9 cellular contexts compared by ENCODE assay signal in genomic region chr1:153608742-153609584, GRCh38. TPM values are rescaled to one million over a fixed set of nuclear protein-coding genes. Genes with fewer than 3 reads are reported as not detected.
DNase-seq lines count a peak whose midpoint lies in the region; ATAC-seq, FAIRE-seq and TF ChIP-seq lines count a peak whose summit lies in the region.
"Had no signal": no experiment of that assay in that cellular context is flagged by ENCODE, and none has a peak within 500 bp of the region (broad histone marks: within the 10 kb centered on the region; RNA-seq: fewer than 3 reads in every experiment).

No MANE protein-coding gene starts in this region.

- peaks cover 13% of the 10 kb centered on the region for H3K79me2 ChIP-seq in HepG2 (ENCODE audit: insufficient read depth, low read length)

- peak; percentile 98 for DNase-seq in A172 (ENCODE audit: low spot score)
- peak; percentile 97 for DNase-seq in NCI-H226
- peak; percentile 99 for DNase-seq in dermis blood vessel endothelial cell
- DNase-seq in HepG2 (ENCODE audit: low spot score) = peak; percentile 96
- DNase-seq in suprapubic skin (ENCODE audit: low spot score in 2 of 2) = peak in 1 of 2 donors; percentile 85
- DNase-seq in GF-D8 (lab: John Stamatoyannopoulos, UW) = no peak
- DNase-seq in stimulated activated CD4-positive, alpha-beta T cell treated with anti-CD3 and anti-CD28 coated beads, Interleukin-4, amount 100 ng/mL, for 4 hours = no peak

- peak; percentile 82 to 91 for TF ChIP-seq POLR2A in HepG2 (IDR thresholded peaks at IDR 0.05; ENCODE audit: insufficient read depth in 1 of 2, low read depth in 2 of 2, low read length in 2 of 2)
- no peak for TF ChIP-seq POLR2A in suprapubic skin (IDR thresholded peaks at IDR 0.05)

- ATAC-seq in HepG2 (peak; percentile 82), GM18519 (IDR thresholded peaks at IDR 0.05; ENCODE audit: low FRiP score, unreplicated experiment) (no peak)

- no peaks in the 10 kb centered on the region; a peak in 1 of 5 replicates for H3K36me3 ChIP-seq in HepG2 (replicated peaks in 1 of 2; ENCODE audit: control insufficient read depth in 1 of 2, insufficient read depth in 2 of 2, low read length in 2 of 2)
- H3K36me3 ChIP-seq in suprapubic skin = peaks cover 19% of the 10 kb centered on the region

- TF ChIP-seq RAD21 in HepG2 (CRISPR knock-in tag; IDR thresholded peaks at IDR 0.05) = 0 out of 2 replicates have a peak, but pooled peaks have one; percentile 11

- H3K4me1 ChIP-seq in HepG2 (ENCODE audit: insufficient read depth, low read length) (peaks cover 61% of the 10 kb centered on the region), suprapubic skin (peaks cover 63% of the 10 kb centered on the region)

- H4K20me1 ChIP-seq in HepG2 (ENCODE audit: insufficient read depth, low read length) = no peaks in the 10 kb centered on the region

- TF ChIP-seq EP300 in HepG2 (IDR thresholded peaks at IDR 0.05; ENCODE audit: low read depth in 2 of 2, low read length in 2 of 2) (peak; percentile 14 to 55; a peak in 3 of 4 replicates), HepG2 (CRISPR knock-in tag; IDR thresholded peaks at IDR 0.05; ENCODE audit: borderline replicate concordance) (peak; percentile 54; the same call in 1 of the 2 replicates), suprapubic skin (IDR thresholded peaks at IDR 0.05) (no peak)

- TF ChIP-seq CTCF in HepG2 (CRISPR knock-in tag; IDR thresholded peaks at IDR 0.05) = no peak
- TF ChIP-seq CTCF in suprapubic skin (IDR thresholded peaks at IDR 0.05) = no peak

- in situ Hi-C loops in HepG2 (cut with HindIII; ENCODE audit: extremely low pct_ligation_motif_present, low pct_unique_long_range_greater_than_20kb) = no loop called here

- FAIRE-seq in HepG2 (lab: Jason Lieb, UNC) = peak; percentile 80

- no peak overlapping the region for H2AFZ ChIP-seq in HepG2 (ENCODE audit: low read length)

- intact Hi-C loops in HepG2 (cut with micrococcal nuclease; ENCODE audit: unreplicated experiment) = loop anchor here (2.0 kb wide), 1 partner anchor 18 kb away; the partner anchor contains the start of gene S100A13

- H3K9ac ChIP-seq in HepG2 (ENCODE audit: insufficient read depth, low read depth, low read length) = peak overlapping the region; percentile 87

- H3K27ac ChIP-seq in HepG2 (ENCODE audit: extremely low read length, insufficient read depth, low read length) (peak overlapping the region; percentile 99), suprapubic skin (peak overlapping the region; percentile 94)

- peak overlapping the region; percentile 62 to 83 (median 64) for H3K4me3 ChIP-seq in HepG2 (replicated peaks in 1 of 3; ENCODE audit: insufficient read depth in 1 of 3, low read depth in 2 of 3, low read length in 3 of 3)
- H3K4me3 ChIP-seq in suprapubic skin = peak overlapping the region; percentile 70

- peak overlapping the region; percentile 98 for H3K4me2 ChIP-seq in HepG2 (ENCODE audit: low read depth, low read length)

- TSS peak; percentile 91 for BruUV-seq in HepG2 (replicated peaks; lab: Mats Ljungman, UMichigan)

- POLR2A ChIA-PET in HepG2 (lab: Yijun Ruan, JAX) = interaction anchor here (0.7 to 12.2 kb wide), 14 partner anchors 7 to 382 kb away, joined by 3 to 390 read pairs (median 6); partner anchors contain the start of genes CHTOP, RPS27, S100A1 and S100A13

- H3K9me3 ChIP-seq in HepG2 (ENCODE audit: low read length) = no peaks in the 10 kb centered on the region
- H3K9me3 ChIP-seq in suprapubic skin = no peaks in the 10 kb centered on the region

- WGBS in HepG2 (ENCODE audit: low lambda C conversion rate) = 0% methylated on average over 12 of the region's 19 CpGs
- 35% methylated on average over 11 of the region's 19 CpGs for WGBS in suprapubic skin

- CTCF ChIA-PET in HepG2 (lab: Yijun Ruan, JAX; ENCODE audit: low intra/inter-chr PET ratio, low total read pairs) = no interaction called here

- H3K27me3 ChIP-seq in HepG2 (ENCODE audit: control insufficient read depth in 1 of 2, insufficient read depth in 2 of 2, low read length in 2 of 2) (no peaks in the 10 kb centered on the region; a peak in 1 of 5 replicates), suprapubic skin (no peaks in the 10 kb centered on the region)

RNA-seq across cellular contexts. Expression of gene S100A16, which starts 4.0 kb away (rescaled TPM):
- 726 and 852 TPM in 2 replicates for total RNA-seq in A172 (2014; rRNA removed; shearing (Covaris generic))
- 581 and 601 TPM in 2 replicates for total RNA-seq in dermis blood vessel endothelial cell
- total RNA-seq in HepG2 (2016; rRNA removed; fragmentation: Illumina TruSeq; extraction: Trizol) = 46.0 and 51.2 TPM in 2 replicates
- total RNA-seq in HepG2 (2016; cell fraction: cytosol; rRNA removed; fragmentation: Illumina TruSeq; extraction: Trizol; ENCODE audit: low read depth) = 35.2 and 50.8 TPM in 2 replicates
- 46.0 and 49.1 TPM in 2 replicates for total RNA-seq in HepG2 (2016; cell fraction: insoluble cytoplasmic fraction; rRNA removed; fragmentation: Illumina TruSeq; extraction: Trizol)
- total RNA-seq in HepG2 (2016; cell fraction: membrane; rRNA removed; fragmentation: Illumina TruSeq; extraction: Trizol) = 64.5 and 88.0 TPM in 2 replicates
- 17.2 and 18.5 TPM in 2 replicates for total RNA-seq in HepG2 (2016; cell fraction: nucleus; rRNA removed; fragmentation: Illumina TruSeq; extraction: Trizol)
- polyA plus RNA-seq in HepG2 (2011; rRNA removed) = 195 and 203 TPM in 2 replicates
- polyA plus RNA-seq in HepG2 (2011; cell fraction: cytosol; rRNA removed) = 207 and 257 TPM in 2 replicates
- 63.0 and 64.5 TPM in 2 replicates for polyA plus RNA-seq in HepG2 (2011; cell fraction: nucleus; rRNA removed)
- 50.0 and 61.9 TPM in 2 replicates for polyA plus RNA-seq in HepG2 (2012)
- 56.0 and 73.0 TPM in 2 replicates for polyA plus RNA-seq in HepG2 (2016; cell fraction: cytosol; fragmentation: Illumina TruSeq; extraction: Trizol; ENCODE audit: low read depth)
- polyA plus RNA-seq in HepG2 (2016; cell fraction: insoluble cytoplasmic fraction; fragmentation: Illumina TruSeq; extraction: Trizol; ENCODE audit: low read depth) = 58.3 and 61.2 TPM in 2 replicates
- polyA plus RNA-seq in HepG2 (2016; cell fraction: membrane; fragmentation: Illumina TruSeq; extraction: Trizol; ENCODE audit: low read depth) = 82.4 and 91.4 TPM in 2 replicates
- 34.9 and 35.7 TPM in 2 replicates for polyA plus RNA-seq in HepG2 (2016; cell fraction: nucleus; fragmentation: Illumina TruSeq; extraction: Trizol; ENCODE audit: insufficient read depth, low read depth)
- polyA minus RNA-seq in HepG2 (2011; rRNA and poly(A)+ RNA removed; ENCODE audit: low replicate concordance) = 116 and 347 TPM in 2 replicates
- polyA minus RNA-seq in HepG2 (2011; cell fraction: cytosol; rRNA and poly(A)+ RNA removed) = 41.2 and 43.1 TPM in 2 replicates
- polyA minus RNA-seq in HepG2 (2011; cell fraction: nucleus; rRNA and poly(A)+ RNA removed) = 31.9 and 35.2 TPM in 2 replicates
- total RNA-seq in suprapubic skin = 100 to 1,000 TPM; 133 to 668 (median 414) TPM
- total RNA-seq: activated CD8-positive, alpha-beta memory T cell treated with anti-CD3 and anti-CD28 coated beads for 36 hours had no signal

RNA-seq across cellular contexts. Expression of gene S100A14, which starts 7.2 kb away (rescaled TPM):
- 0.17 TPM in 1 of 2 replicates, not detected in the other for total RNA-seq in A172 (2014; rRNA removed; shearing (Covaris generic))
- total RNA-seq in dermis blood vessel endothelial cell (0.42 and 0.68 TPM in 2 replicates), HepG2 (2016; rRNA removed; fragmentation: Illumina TruSeq; extraction: Trizol) (1.4 and 2.0 TPM in 2 replicates), suprapubic skin (100 to 1,000 TPM; 252 to 555 (median 445) TPM)
- total RNA-seq in HepG2 (2016; cell fraction: cytosol; rRNA removed; fragmentation: Illumina TruSeq; extraction: Trizol; ENCODE audit: low read depth) = 1.2 and 1.6 TPM in 2 replicates
- total RNA-seq in HepG2 (2016; cell fraction: insoluble cytoplasmic fraction; rRNA removed; fragmentation: Illumina TruSeq; extraction: Trizol) = 1.8 and 2.4 TPM in 2 replicates
- 2.2 and 2.4 TPM in 2 replicates for total RNA-seq in HepG2 (2016; cell fraction: membrane; rRNA removed; fragmentation: Illumina TruSeq; extraction: Trizol)
- 0.75 and 1.1 TPM in 2 replicates for total RNA-seq in HepG2 (2016; cell fraction: nucleus; rRNA removed; fragmentation: Illumina TruSeq; extraction: Trizol)
- polyA plus RNA-seq in HepG2 (2011; rRNA removed) = 7.7 and 10.8 TPM in 2 replicates
- 11.2 and 16.8 TPM in 2 replicates for polyA plus RNA-seq in HepG2 (2011; cell fraction: cytosol; rRNA removed)
- 1.5 and 3.7 TPM in 2 replicates for polyA plus RNA-seq in HepG2 (2011; cell fraction: nucleus; rRNA removed)
- polyA plus RNA-seq in HepG2 (2012) = 4.8 and 6.4 TPM in 2 replicates
- 1.8 and 2.7 TPM in 2 replicates for polyA plus RNA-seq in HepG2 (2016; cell fraction: cytosol; fragmentation: Illumina TruSeq; extraction: Trizol; ENCODE audit: low read depth)
- 2.4 and 2.9 TPM in 2 replicates for polyA plus RNA-seq in HepG2 (2016; cell fraction: insoluble cytoplasmic fraction; fragmentation: Illumina TruSeq; extraction: Trizol; ENCODE audit: low read depth)
- 3.3 TPM in 2 replicates for polyA plus RNA-seq in HepG2 (2016; cell fraction: membrane; fragmentation: Illumina TruSeq; extraction: Trizol; ENCODE audit: low read depth)
- polyA plus RNA-seq in HepG2 (2016; cell fraction: nucleus; fragmentation: Illumina TruSeq; extraction: Trizol; ENCODE audit: insufficient read depth, low read depth) = 1.6 and 2.4 TPM in 2 replicates
- 2.0 and 23.9 TPM in 2 replicates for polyA minus RNA-seq in HepG2 (2011; rRNA and poly(A)+ RNA removed; ENCODE audit: low replicate concordance)
- 1.5 and 2.7 TPM in 2 replicates for polyA minus RNA-seq in HepG2 (2011; cell fraction: cytosol; rRNA and poly(A)+ RNA removed)
- not detected in 2 replicates for polyA minus RNA-seq in HepG2 (2011; cell fraction: nucleus; rRNA and poly(A)+ RNA removed)
- total RNA-seq: activated CD8-positive, alpha-beta memory T cell treated with anti-CD3 and anti-CD28 coated beads for 36 hours had no signal

RNA-seq across cellular contexts. Expression of gene S100A13, which starts 18.3 kb away (rescaled TPM):
- total RNA-seq in A172 (2014; rRNA removed; shearing (Covaris generic)) = 116 and 160 TPM in 2 replicates
- 39.0 and 91.7 TPM in 2 replicates for total RNA-seq in dermis blood vessel endothelial cell
- 89.5 and 115 TPM in 2 replicates for total RNA-seq in HepG2 (2016; rRNA removed; fragmentation: Illumina TruSeq; extraction: Trizol)
- total RNA-seq in HepG2 (2016; cell fraction: cytosol; rRNA removed; fragmentation: Illumina TruSeq; extraction: Trizol; ENCODE audit: low read depth) = 78.4 and 101 TPM in 2 replicates
- total RNA-seq in HepG2 (2016; cell fraction: insoluble cytoplasmic fraction; rRNA removed; fragmentation: Illumina TruSeq; extraction: Trizol) = 101 and 125 TPM in 2 replicates
- total RNA-seq in HepG2 (2016; cell fraction: membrane; rRNA removed; fragmentation: Illumina TruSeq; extraction: Trizol) = 88.5 and 93.4 TPM in 2 replicates
- total RNA-seq in HepG2 (2016; cell fraction: nucleus; rRNA removed; fragmentation: Illumina TruSeq; extraction: Trizol) = 30.0 and 35.1 TPM in 2 replicates
- 172 TPM in 2 replicates for polyA plus RNA-seq in HepG2 (2011; rRNA removed)
- 139 and 163 TPM in 2 replicates for polyA plus RNA-seq in HepG2 (2011; cell fraction: cytosol; rRNA removed)
- polyA plus RNA-seq in HepG2 (2011; cell fraction: nucleus; rRNA removed) = 32.1 and 42.4 TPM in 2 replicates
- 56.6 and 75.4 TPM in 2 replicates for polyA plus RNA-seq in HepG2 (2012)
- polyA plus RNA-seq in HepG2 (2016; cell fraction: cytosol; fragmentation: Illumina TruSeq; extraction: Trizol; ENCODE audit: low read depth) = 82.7 and 114 TPM in 2 replicates
- polyA plus RNA-seq in HepG2 (2016; cell fraction: insoluble cytoplasmic fraction; fragmentation: Illumina TruSeq; extraction: Trizol; ENCODE audit: low read depth) = 106 and 116 TPM in 2 replicates
- 65.7 and 84.0 TPM in 2 replicates for polyA plus RNA-seq in HepG2 (2016; cell fraction: membrane; fragmentation: Illumina TruSeq; extraction: Trizol; ENCODE audit: low read depth)
- 50.7 and 51.1 TPM in 2 replicates for polyA plus RNA-seq in HepG2 (2016; cell fraction: nucleus; fragmentation: Illumina TruSeq; extraction: Trizol; ENCODE audit: insufficient read depth, low read depth)
- polyA minus RNA-seq in HepG2 (2011; rRNA and poly(A)+ RNA removed; ENCODE audit: low replicate concordance) = 42.6 and 182 TPM in 2 replicates
- polyA minus RNA-seq in HepG2 (2011; cell fraction: cytosol; rRNA and poly(A)+ RNA removed) = 11.7 and 13.7 TPM in 2 replicates
- 6.7 and 6.8 TPM in 2 replicates for polyA minus RNA-seq in HepG2 (2011; cell fraction: nucleus; rRNA and poly(A)+ RNA removed)
- total RNA-seq in suprapubic skin = 10 to 100 TPM; 28.0 to 55.4 (median 43.1) TPM

RNA-seq across cellular contexts. Expression of gene S100A1, which starts 19.3 kb away (rescaled TPM):
- total RNA-seq in A172 (2014; rRNA removed; shearing (Covaris generic)) = 0.46 and 2.8 TPM in 2 replicates
- total RNA-seq in dermis blood vessel endothelial cell (not detected in 2 replicates), HepG2 (2016; rRNA removed; fragmentation: Illumina TruSeq; extraction: Trizol) (120 and 151 TPM in 2 replicates), suprapubic skin (10 to 100 TPM; 17.9 to 33.2 (median 21.1) TPM)
- total RNA-seq in HepG2 (2016; cell fraction: cytosol; rRNA removed; fragmentation: Illumina TruSeq; extraction: Trizol; ENCODE audit: low read depth) = 28.0 and 35.5 TPM in 2 replicates
- total RNA-seq in HepG2 (2016; cell fraction: insoluble cytoplasmic fraction; rRNA removed; fragmentation: Illumina TruSeq; extraction: Trizol) = 119 and 133 TPM in 2 replicates
- 48.1 and 56.1 TPM in 2 replicates for total RNA-seq in HepG2 (2016; cell fraction: membrane; rRNA removed; fragmentation: Illumina TruSeq; extraction: Trizol)
- 54.6 and 59.6 TPM in 2 replicates for total RNA-seq in HepG2 (2016; cell fraction: nucleus; rRNA removed; fragmentation: Illumina TruSeq; extraction: Trizol)
- 238 and 251 TPM in 2 replicates for polyA plus RNA-seq in HepG2 (2011; rRNA removed)
- polyA plus RNA-seq in HepG2 (2011; cell fraction: cytosol; rRNA removed) = 339 and 395 TPM in 2 replicates
- 68.2 and 87.5 TPM in 2 replicates for polyA plus RNA-seq in HepG2 (2011; cell fraction: nucleus; rRNA removed)
- 109 and 178 TPM in 2 replicates for polyA plus RNA-seq in HepG2 (2012)
- 100 and 132 TPM in 2 replicates for polyA plus RNA-seq in HepG2 (2016; cell fraction: cytosol; fragmentation: Illumina TruSeq; extraction: Trizol; ENCODE audit: low read depth)
- 381 and 401 TPM in 2 replicates for polyA plus RNA-seq in HepG2 (2016; cell fraction: insoluble cytoplasmic fraction; fragmentation: Illumina TruSeq; extraction: Trizol; ENCODE audit: low read depth)
- polyA plus RNA-seq in HepG2 (2016; cell fraction: membrane; fragmentation: Illumina TruSeq; extraction: Trizol; ENCODE audit: low read depth) = 143 and 156 TPM in 2 replicates
- polyA plus RNA-seq in HepG2 (2016; cell fraction: nucleus; fragmentation: Illumina TruSeq; extraction: Trizol; ENCODE audit: insufficient read depth, low read depth) = 222 and 236 TPM in 2 replicates
- polyA minus RNA-seq in HepG2 (2011; rRNA and poly(A)+ RNA removed; ENCODE audit: low replicate concordance) = 3.5 and 272 TPM in 2 replicates
- polyA minus RNA-seq in HepG2 (2011; cell fraction: cytosol; rRNA and poly(A)+ RNA removed) = 102 and 128 TPM in 2 replicates
- 35.0 and 41.2 TPM in 2 replicates for polyA minus RNA-seq in HepG2 (2011; cell fraction: nucleus; rRNA and poly(A)+ RNA removed)
- total RNA-seq: activated CD8-positive, alpha-beta memory T cell treated with anti-CD3 and anti-CD28 coated beads for 36 hours had no signal

RNA-seq across cellular contexts. Expression of gene CHTOP, which starts 24.9 kb away (rescaled TPM):
- 49.0 and 60.8 TPM in 2 replicates for total RNA-seq in A172 (2014; rRNA removed; shearing (Covaris generic))
- total RNA-seq in dermis blood vessel endothelial cell = 21.1 and 25.9 TPM in 2 replicates
- 35.4 and 38.0 TPM in 2 replicates for total RNA-seq in HepG2 (2016; rRNA removed; fragmentation: Illumina TruSeq; extraction: Trizol)
- 14.3 and 17.0 TPM in 2 replicates for total RNA-seq in HepG2 (2016; cell fraction: cytosol; rRNA removed; fragmentation: Illumina TruSeq; extraction: Trizol; ENCODE audit: low read depth)
- total RNA-seq in HepG2 (2016; cell fraction: insoluble cytoplasmic fraction; rRNA removed; fragmentation: Illumina TruSeq; extraction: Trizol) = 34.0 and 41.6 TPM in 2 replicates
- 24.6 and 26.6 TPM in 2 replicates for total RNA-seq in HepG2 (2016; cell fraction: membrane; rRNA removed; fragmentation: Illumina TruSeq; extraction: Trizol)
- 60.5 and 67.4 TPM in 2 replicates for total RNA-seq in HepG2 (2016; cell fraction: nucleus; rRNA removed; fragmentation: Illumina TruSeq; extraction: Trizol)
- polyA plus RNA-seq in HepG2 (2011; rRNA removed) = 47.1 and 51.9 TPM in 2 replicates
- polyA plus RNA-seq in HepG2 (2011; cell fraction: cytosol; rRNA removed) = 33.6 and 37.2 TPM in 2 replicates
- polyA plus RNA-seq in HepG2 (2011; cell fraction: nucleus; rRNA removed) = 57.8 and 64.5 TPM in 2 replicates
- 40.9 and 49.6 TPM in 2 replicates for polyA plus RNA-seq in HepG2 (2012)
- 11.0 and 11.5 TPM in 2 replicates for polyA plus RNA-seq in HepG2 (2016; cell fraction: cytosol; fragmentation: Illumina TruSeq; extraction: Trizol; ENCODE audit: low read depth)
- 59.9 and 65.3 TPM in 2 replicates for polyA plus RNA-seq in HepG2 (2016; cell fraction: insoluble cytoplasmic fraction; fragmentation: Illumina TruSeq; extraction: Trizol; ENCODE audit: low read depth)
- polyA plus RNA-seq in HepG2 (2016; cell fraction: membrane; fragmentation: Illumina TruSeq; extraction: Trizol; ENCODE audit: low read depth) = 17.8 and 18.3 TPM in 2 replicates
- polyA plus RNA-seq in HepG2 (2016; cell fraction: nucleus; fragmentation: Illumina TruSeq; extraction: Trizol; ENCODE audit: insufficient read depth, low read depth) = 108 TPM in 2 replicates
- polyA minus RNA-seq in HepG2 (2011; rRNA and poly(A)+ RNA removed; ENCODE audit: low replicate concordance) = 34.2 and 56.3 TPM in 2 replicates
- polyA minus RNA-seq in HepG2 (2011; cell fraction: cytosol; rRNA and poly(A)+ RNA removed) = 16.0 and 16.8 TPM in 2 replicates
- 134 and 152 TPM in 2 replicates for polyA minus RNA-seq in HepG2 (2011; cell fraction: nucleus; rRNA and poly(A)+ RNA removed)
- 10 to 100 TPM; 56.8 to 78.1 (median 58.2) TPM for total RNA-seq in suprapubic skin

Comparison
In these comparisons a context has a peak if more than half of its experiments do, and no peak if none do; other contexts are left out.
1. DNase-seq: peak in A172 (single experiment), NCI-H226 (single experiment), dermis blood vessel endothelial cell (single experiment) and HepG2 (single experiment); none in GF-D8 (single experiment) and stimulated activated CD4-positive, alpha-beta T cell treated with anti-CD3 and anti-CD28 coated beads, Interleukin-4, amount 100 ng/mL, for 4 hours (0 of 2).
2. POLR2A ChIP-seq: peak in HepG2 (2 of 2); none in suprapubic skin (0 of 2).
3. RNA of gene S100A14, which starts 7.2 kb away (total RNA-seq): 252 to 555 TPM in suprapubic skin; 0.75 to 2.4 TPM in HepG2, 0.42 to 0.68 TPM in dermis blood vessel endothelial cell and 0.17 TPM in A172; every median in the first group is over 10 times any median in the second.